Comparison of ENCODE assay signal across 8 cellular contexts in the genomic region with DNA sequence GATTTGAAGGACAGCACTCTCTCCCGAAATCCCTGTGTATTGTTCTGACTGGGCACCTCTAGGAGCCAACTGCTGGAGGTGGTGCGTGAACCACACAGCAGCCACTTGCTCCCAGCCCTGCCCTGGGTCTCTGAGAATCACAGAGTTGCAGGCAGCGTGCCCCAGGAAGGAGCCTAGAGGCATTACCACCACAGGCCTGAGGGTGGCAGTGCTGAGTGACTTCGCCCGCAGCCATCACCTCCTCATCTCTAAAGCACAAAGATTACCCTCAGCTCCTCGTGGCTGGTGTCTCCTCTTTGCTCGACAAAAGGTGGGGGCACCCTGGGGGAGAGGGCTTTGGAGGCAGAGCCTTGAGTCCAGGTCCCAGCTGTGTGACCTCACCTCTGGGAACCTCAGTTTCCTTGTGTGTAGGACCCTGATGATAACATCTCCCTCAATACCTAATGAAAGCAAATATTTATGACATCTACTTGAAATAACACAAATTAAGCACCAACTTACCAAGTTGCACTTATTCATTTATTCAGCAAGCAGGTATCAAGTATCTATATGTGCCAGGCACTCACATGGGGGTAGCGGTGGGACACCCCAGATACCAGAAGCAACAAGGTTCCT.
DNase-seq lines count a peak whose midpoint lies in the region.

No MANE protein-coding gene starts in this region.

- DNase-seq in Ammon's horn (ENCODE audit: low spot score) (peak; percentile 75), HAP-1 (ENCODE audit: low spot score in 2 of 2) (peak; percentile 29 to 71), RPMI8226 (peak; percentile 63), head of caudate nucleus (peak; percentile 55 to 88 (median 76)), putamen (ENCODE audit: low spot score) (peak; percentile 23), occipital lobe (lab: John Stamatoyannopoulos, UW) (no peak), DMS114 treated with DMSO at 0.1 percent for 48 hours (lab: John Stamatoyannopoulos, UW; ENCODE audit: unreplicated experiment) (no peak)
- peak; percentile 21 for DNase-seq in activated gamma-delta T cell treated with anti-CD3 and anti-CD28 coated beads, Interleukin-2, amount 50 U/mL, for 16 hours (ENCODE audit: low read depth)

- no peaks in the 10 kb centered on the region for H3K4me1 ChIP-seq in HAP-1

- in situ Hi-C loops in HAP-1 (cut with MboI; ENCODE audit: low sequenced_read_pairs), result no loop called here

- no peaks in the 10 kb centered on the region for H3K36me3 ChIP-seq in HAP-1 (replicated peaks)

- H3K27me3 ChIP-seq in HAP-1 (ENCODE audit: low read depth), result peaks cover 8% of the 10 kb centered on the region

- H3K4me3 ChIP-seq in HAP-1, result no peak overlapping the region

- intact Hi-C loops in head of caudate nucleus (cut with DNase I), result loop anchor here (5.0 kb wide), 1 partner anchor 115 kb away; no protein-coding TSS in a partner anchor

- H3K9me3 ChIP-seq in HAP-1, result no peaks in the 10 kb centered on the region

Comparison
In these comparisons a context has a peak if more than half of its experiments do, and no peak if none do; other contexts are left out.
1. DNase-seq: peak in Ammon's horn (single experiment), HAP-1 (2 of 2), RPMI8226 (single experiment), activated gamma-delta T cell treated with anti-CD3 and anti-CD28 coated beads, Interleukin-2, amount 50 U/mL, for 16 hours (single experiment), head of caudate nucleus (42 of 42) and putamen (single experiment); none in occipital lobe (single experiment) and DMS114 treated with DMSO at 0.1 percent for 48 hours (single experiment).